In genomic region chr1:154329551-154330131, GRCh38 we compare ENCODE assay signal across 8 cellular contexts. TPM values are rescaled to one million over a fixed set of nuclear protein-coding genes. Genes with fewer than 3 reads are reported as not detected.
DNase-seq lines count a peak whose midpoint lies in the region; TF ChIP-seq lines count a peak whose summit lies in the region.

No MANE protein-coding gene starts in this region.

- 77 to 80% methylated on average over 7 of the region's 7 CpGs for WGBS in lower leg skin, 2 donors

- TF ChIP-seq CTCF in nephron progenitor cell (IDR thresholded peaks at IDR 0.05), result no peak
- TF ChIP-seq CTCF in lower leg skin (IDR thresholded peaks at IDR 0.05), result no peak

- H3K36me3 Mint-ChIP-seq in nephron progenitor cell (ENCODE audit: low read depth), result peaks cover 36% of the 10 kb centered on the region

- peaks cover 0 to 40% (median 24%) of the 10 kb centered on the region in 11 experiments; a peak in 17 of 22 replicates for H4K20me1 ChIP-seq in BLaER1 treated with 17β-estradiol and CSF1 and Interleukin-3, amounts not matched to agents 10 nM and 100 nM

- H3K4me3 ChIP-seq in BLaER1 treated with 17β-estradiol and CSF1 and Interleukin-3, amounts not matched to agents 10 nM and 100 nM, result peak overlapping the region in 5 of 10 experiments; percentile 76 to 94 (median 84); a peak in 8 of 20 replicates
- H3K4me3 ChIP-seq in lower leg skin (ENCODE audit: low read depth, poor library complexity, severe bottlenecking), result no peak overlapping the region

- peaks cover 66 to 85% (median 72%) of the 10 kb centered on the region in 10 experiments for H3K4me1 ChIP-seq in BLaER1 treated with 17β-estradiol and CSF1 and Interleukin-3, amounts not matched to agents 10 nM and 100 nM

- no peaks in the 10 kb centered on the region for H3K9me3 ChIP-seq in BLaER1 treated with 17β-estradiol and CSF1 and Interleukin-3, amounts not matched to agents 10 nM and 100 nM (replicated peaks in 1 of 11)

- no peaks in the 10 kb centered on the region for H3K9me3 Mint-ChIP-seq in nephron progenitor cell

- peak overlapping the region; percentile 98 to 100 (median 100) for H3K4me2 ChIP-seq in BLaER1 treated with 17β-estradiol and CSF1 and Interleukin-3, amounts not matched to agents 10 nM and 100 nM

- H3K27ac Mint-ChIP-seq in nephron progenitor cell, result no peak overlapping the region

- peak overlapping the region in 8 of 11 experiments; percentile 89 to 99 (median 96); a peak in 12 of 22 replicates for H3K9ac ChIP-seq in BLaER1 treated with 17β-estradiol and CSF1 and Interleukin-3, amounts not matched to agents 10 nM and 100 nM

- H3K27ac ChIP-seq in BLaER1 treated with 17β-estradiol and CSF1 and Interleukin-3, amounts not matched to agents 10 nM and 100 nM, result peak overlapping the region in 5 of 11 experiments; percentile 92 to 98 (median 95); a peak in 7 of 22 replicates

- peaks cover 25 to 54% (median 48%) of the 10 kb centered on the region in 11 experiments for H3K36me3 ChIP-seq in BLaER1 treated with 17β-estradiol and CSF1 and Interleukin-3, amounts not matched to agents 10 nM and 100 nM

- intact Hi-C loops in lower leg skin (cut with DNase I; ENCODE audit: low total_unique reads), result loop anchor here (10.0 kb wide), 1 partner anchor 145 kb away; no protein-coding TSS in a partner anchor

- no peaks in the 10 kb centered on the region for H3K27me3 ChIP-seq in BLaER1 treated with 17β-estradiol and CSF1 and Interleukin-3, amounts not matched to agents 10 nM and 100 nM

- no peak for TF ChIP-seq POLR2A in lower leg skin (IDR thresholded peaks at IDR 0.05)

- peak overlapping the region; percentile 83 for H3K4me3 Mint-ChIP-seq in nephron progenitor cell

- peaks cover 3% of the 10 kb centered on the region for H3K27me3 Mint-ChIP-seq in nephron progenitor cell (ENCODE audit: low read depth, poor library complexity)

- peak; percentile 36 for DNase-seq in NCI-H2171 (lab: John Stamatoyannopoulos, UW)
- peak; percentile 94 for DNase-seq in cerebellar cortex (ENCODE audit: low spot score)
- DNase-seq in nephron progenitor cell, result no peak
- no peak for DNase-seq in NCI-H524 (lab: John Stamatoyannopoulos, UW)
- DNase-seq in lower leg skin (ENCODE audit: low spot score in 2 of 2), result no peak
- no peak for DNase-seq in GDM1 (lab: John Stamatoyannopoulos, UW)
- DNase-seq in epidermal melanocyte (ENCODE audit: insufficient read length, low spot score), result no peak

- H3K4me1 Mint-ChIP-seq in nephron progenitor cell, result peaks cover 40% of the 10 kb centered on the region

RNA-seq across cellular contexts. Expression of gene ATP8B2, which starts 4.3 kb away (rescaled TPM):
- total RNA-seq in lower leg skin, result 10 to 100 TPM in 3 of 4 donors, 1 to 10 TPM in 1; 9.1 to 30.8 (median 19.6) TPM

RNA-seq across cellular contexts. Expression of gene AQP10, which starts 8.7 kb away (rescaled TPM):
- not detected for total RNA-seq in lower leg skin

RNA-seq across cellular contexts. Expression of gene HAX1, which starts 57.2 kb away (rescaled TPM):
- total RNA-seq in lower leg skin, result 10 to 100 TPM; 52.7 to 83.4 (median 71.6) TPM

Comparison
In these comparisons a context has a peak if more than half of its experiments do, and no peak if none do; other contexts are left out.
1. DNase-seq: peak in NCI-H2171 (single experiment) and cerebellar cortex (single experiment); none in nephron progenitor cell (single experiment), NCI-H524 (0 of 2), lower leg skin (0 of 2), GDM1 (single experiment) and epidermal melanocyte (single experiment).